13 cellular contexts compared by ENCODE assay signal in genomic region chr2:179569834-179570233, GRCh38.
A peak's percentile ranks its signal among the peaks of the same experiment; 100 is the strongest.
DNase-seq lines count a peak whose midpoint lies in the region; TF ChIP-seq lines count a peak whose summit lies in the region.
"Had no signal": no experiment of that assay in that cellular context is flagged by ENCODE, and none has a peak within 500 bp of the region (broad histone marks: within the 10 kb centered on the region; RNA-seq: fewer than 3 reads in every experiment).

No MANE protein-coding gene starts in this region.

- H3K27ac ChIP-seq in esophagus muscularis mucosa (replicated peaks in 1 of 4), result peak overlapping the region; percentile 5 to 42 (median 13)
- H3K27ac ChIP-seq in WERI-Rb-1, result no peak overlapping the region
- no peak overlapping the region for H3K27ac ChIP-seq in colonic mucosa
- H3K27ac ChIP-seq in prostate gland, result no peak overlapping the region
- H3K27ac ChIP-seq: Peyer's patch had no signal

- no peak overlapping the region for H3K9ac ChIP-seq in colonic mucosa (ENCODE audit: low read depth in 2 of 2, low read length in 2 of 2)

- TF ChIP-seq EP300 in esophagus muscularis mucosa (IDR thresholded peaks at IDR 0.05), result no peak

- H3K36me3 ChIP-seq in esophagus muscularis mucosa (no peaks in the 10 kb centered on the region), WERI-Rb-1 (no peaks in the 10 kb centered on the region), colonic mucosa (no peaks in the 10 kb centered on the region), prostate gland (no peaks in the 10 kb centered on the region)
- H3K36me3 ChIP-seq: Peyer's patch, thyroid gland had no signal

- TF ChIP-seq POLR2A in esophagus muscularis mucosa (IDR thresholded peaks at IDR 0.05; ENCODE audit: low read depth) (no peak), prostate gland (IDR thresholded peaks at IDR 0.05) (no peak)

- H3K9me3 ChIP-seq in esophagus muscularis mucosa, result no peaks in the 10 kb centered on the region
- H3K9me3 ChIP-seq in WERI-Rb-1 (ENCODE audit: severe bottlenecking), result no peaks in the 10 kb centered on the region
- H3K9me3 ChIP-seq in colonic mucosa, result no peaks in the 10 kb centered on the region
- H3K9me3 ChIP-seq in prostate gland, result no peaks in the 10 kb centered on the region
- H3K9me3 ChIP-seq: Peyer's patch, thyroid gland had no signal

- no peak overlapping the region for H3K4me3 ChIP-seq in esophagus muscularis mucosa
- H3K4me3 ChIP-seq in WERI-Rb-1 (ENCODE audit: low read depth, low read length), result no peak overlapping the region
- H3K4me3 ChIP-seq in colonic mucosa, result no peak overlapping the region
- H3K4me3 ChIP-seq in prostate gland, result no peak overlapping the region
- H3K4me3 ChIP-seq: Peyer's patch, thyroid gland had no signal

- 42% methylated on average over 1 of the region's 1 CpG for WGBS in esophagus muscularis mucosa
- 56% methylated on average over 1 of the region's 1 CpG for WGBS in prostate gland

- intact Hi-C loops in esophagus muscularis mucosa (cut with DNase I), result no loop called here
- intact Hi-C loops in colonic mucosa (cut with DNase I), result no loop called here
- intact Hi-C loops in prostate gland (cut with DNase I), result no loop called here

- TF ChIP-seq CTCF in esophagus muscularis mucosa (IDR thresholded peaks at IDR 0.05), result no peak
- TF ChIP-seq CTCF in WERI-Rb-1 (IDR thresholded peaks at IDR 0.05; ENCODE audit: low read depth, low read length), result no peak
- TF ChIP-seq CTCF in colonic mucosa (IDR thresholded peaks at IDR 0.05), result no peak
- no peak for TF ChIP-seq CTCF in prostate gland (IDR thresholded peaks at IDR 0.05)

- H3K4me1 ChIP-seq in esophagus muscularis mucosa (peaks cover 0 to 25% (median 13%) of the 10 kb centered on the region in 4 donors), colonic mucosa (no peaks in the 10 kb centered on the region), prostate gland (replicated peaks) (no peaks in the 10 kb centered on the region)

- no peaks in the 10 kb centered on the region for H3K27me3 ChIP-seq in esophagus muscularis mucosa
- H3K27me3 ChIP-seq in WERI-Rb-1 (ENCODE audit: insufficient read depth, low read depth, severe bottlenecking), result no peaks in the 10 kb centered on the region
- H3K27me3 ChIP-seq in colonic mucosa, result no peaks in the 10 kb centered on the region
- no peaks in the 10 kb centered on the region for H3K27me3 ChIP-seq in prostate gland (replicated peaks; ENCODE audit: insufficient read depth)
- H3K27me3 ChIP-seq: Peyer's patch, thyroid gland had no signal

- peak; percentile 74 for DNase-seq in EH (ENCODE audit: low read depth)
- DNase-seq in NCI-H226, result peak; percentile 90
- DNase-seq in esophagus muscularis mucosa (ENCODE audit: extremely low spot score), result no peak
- DNase-seq in myocyte (ENCODE audit: low read depth), result peak; percentile 64
- DNase-seq in WERI-Rb-1, result no peak
- no peak for DNase-seq in colonic mucosa
- DNase-seq in prostate gland (ENCODE audit: low spot score), result no peak
- DNase-seq in activated CD4-positive, alpha-beta T cell treated with anti-CD3 and anti-CD28 coated beads, Interleukin-2, amount 50 U/mL, for 1 hour, result no peak
- DNase-seq: activated T-cell treated with anti-CD3 and anti-CD28 coated beads, Interleukin-2, amount 50 U/mL, for 4 hours; foreskin melanocyte; NCI-H2029; Peyer's patch; thyroid gland had no signal

Comparison
In these comparisons a context has a peak if more than half of its experiments do, and no peak if none do; other contexts are left out.
1. DNase-seq: peak in EH (single experiment), NCI-H226 (single experiment) and myocyte (single experiment); none in esophagus muscularis mucosa (single experiment), WERI-Rb-1 (single experiment), colonic mucosa (single experiment), prostate gland (single experiment) and activated CD4-positive, alpha-beta T cell treated with anti-CD3 and anti-CD28 coated beads, Interleukin-2, amount 50 U/mL, for 1 hour (single experiment).
2. H3K27ac ChIP-seq: peak in esophagus muscularis mucosa (4 of 4); none in WERI-Rb-1 (single experiment), colonic mucosa (single experiment) and prostate gland (0 of 2).